Comparison of ENCODE assay signal across 1 cellular context in the genomic region with DNA sequence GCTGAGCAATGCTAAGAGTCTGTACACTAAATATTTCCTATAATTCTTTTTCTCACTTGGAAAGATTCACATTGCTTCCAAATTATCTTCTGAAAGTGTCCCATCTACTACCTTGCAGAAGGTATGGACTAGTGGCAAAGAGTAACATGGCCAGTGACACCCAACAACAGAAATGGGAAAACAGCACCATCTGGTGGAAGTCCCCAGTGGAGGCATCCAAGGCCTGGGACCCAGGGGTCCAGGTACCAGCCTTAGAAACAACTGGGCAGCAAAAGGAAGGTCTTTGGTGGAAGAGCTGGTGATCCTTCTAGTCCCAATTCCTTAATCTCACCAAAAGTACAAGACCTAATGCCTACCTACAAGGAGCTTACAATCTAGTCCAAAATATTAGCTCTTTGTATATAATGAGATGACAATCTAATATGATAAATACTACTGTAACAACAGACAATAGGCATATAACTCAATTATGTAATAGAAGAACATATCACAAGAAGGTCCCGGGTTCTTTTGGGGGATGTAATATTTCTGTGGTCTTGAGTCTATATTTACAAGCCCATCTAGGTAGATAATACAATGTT.
A peak's percentile ranks its signal among the peaks of the same experiment; 100 is the strongest.
TF ChIP-seq lines count a peak whose summit lies in the region.

No MANE protein-coding gene starts in this region.

TF ChIP-seq in HepG2, 621 proteins besides CTCF, POLR2A, EP300 and RAD21:
- no peak for TF ChIP-seq GLI4 (CRISPR knock-in tag; IDR thresholded peaks at IDR 0.05; ENCODE audit: borderline replicate concordance)
- TF ChIP-seq HOXA5 (CRISPR knock-in tag; IDR thresholded peaks at IDR 0.05) = no peak
- TF ChIP-seq, protein P1, sequence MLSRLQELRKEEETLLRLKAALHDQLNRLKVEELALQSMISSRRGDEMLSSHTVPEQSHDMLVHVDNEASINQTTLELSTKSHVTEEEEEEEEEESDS (CRISPR knock-in tag; IDR thresholded peaks at IDR 0.05; ENCODE audit: borderline replicate concordance) = no peak
- TF ChIP-seq STAG1 (CRISPR knock-in tag; IDR thresholded peaks at IDR 0.05) = peak; percentile 82
- TF ChIP-seq SMC3 (IDR thresholded peaks at IDR 0.05; ENCODE audit: low read length) = peak; percentile 81
